8 cellular contexts compared by ENCODE assay signal in the genomic region with DNA sequence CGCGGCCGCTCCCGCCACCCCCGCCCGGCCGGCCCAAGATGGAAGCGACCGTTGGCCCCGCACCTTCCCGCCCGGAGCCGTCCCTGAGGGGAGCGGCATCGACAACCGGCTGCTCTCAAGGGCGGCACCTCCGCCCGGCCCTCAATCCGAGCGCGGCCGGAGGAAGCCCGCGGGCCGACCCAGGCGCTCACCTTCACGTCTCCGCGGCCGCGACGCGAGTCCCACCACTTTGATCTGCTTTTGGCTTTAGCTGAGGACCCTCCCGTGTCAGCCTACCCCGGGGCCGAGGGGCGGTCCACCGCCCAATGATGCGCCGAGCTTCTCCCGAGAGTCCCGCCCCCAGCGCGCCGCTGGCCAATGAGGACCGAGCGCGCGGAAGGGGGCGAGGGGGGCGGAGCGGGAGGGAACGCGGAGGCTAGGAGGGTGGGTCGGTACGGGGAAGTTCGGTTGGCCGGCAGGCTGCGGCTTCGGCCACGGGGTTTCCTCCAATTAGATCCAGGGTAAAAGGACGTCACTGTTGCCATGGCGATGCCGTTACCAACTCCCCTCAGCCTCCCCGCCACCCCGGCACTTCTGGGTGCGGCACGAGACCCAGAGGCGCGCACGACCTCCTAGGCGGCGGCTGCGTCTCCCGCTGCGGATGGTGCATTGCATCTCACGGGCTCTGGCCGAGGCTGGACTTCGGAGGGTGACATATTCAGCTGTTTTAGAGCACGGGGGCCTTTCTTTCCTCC. TPM values are rescaled to one million over a fixed set of nuclear protein-coding genes. Genes with fewer than 3 reads are reported as not detected.
DNase-seq lines count a peak whose midpoint lies in the region; ATAC-seq and TF ChIP-seq lines count a peak whose summit lies in the region.

A gene (minus strand): TSS at position 248 of the 734 bp plus-strand sequence. CDS start 545 bp downstream, outside the sequence.

- H3K4me3 ChIP-seq in CD8-positive, alpha-beta memory T cell (ENCODE audit: low read length): peak within 1 kb of the TSS; percentile 81
- H3K4me3 ChIP-seq in lung: peak within 1 kb of the TSS; percentile 99

- peaks cover 0 to 7% of the 10 kb centered on the region in 2 donors for H3K27me3 Mint-ChIP-seq in CD8-positive, alpha-beta memory T cell

- no peaks in the 10 kb centered on the region for H3K27me3 ChIP-seq in CD8-positive, alpha-beta memory T cell (ENCODE audit: insufficient read depth, low read length, poor library complexity, severe bottlenecking)
- no peaks in the 10 kb centered on the region for H3K27me3 ChIP-seq in lung (ENCODE audit: control insufficient read depth, insufficient read depth)

- WGBS in lung, 2 donors: 1% methylated on average over 52 to 81 of the region's 81 CpGs

- H3K27ac ChIP-seq in CD8-positive, alpha-beta memory T cell (ENCODE audit: low read depth, low read length): peak within 1 kb of the TSS; percentile 89
- peak within 1 kb of the TSS; percentile 98 to 99 for H3K27ac ChIP-seq in lung (ENCODE audit: low read depth in 1 of 2, low read length in 1 of 2)

- DNase-seq in CD8-positive, alpha-beta memory T cell: peak; percentile 94 to 99 (median 97)
- DNase-seq in HS-5 (ENCODE audit: low read depth) (peak; percentile 98), lung (ENCODE audit: low spot score) (peak; percentile 98)
- DNase-seq in NK-92 treated with Interleukin-12 subunit alpha and Interleukin-12 subunit beta, amount 100 ng/mL, for 24 hours (lab: John Stamatoyannopoulos, UW): peak; percentile 93
- DNase-seq in activated CD8-positive, alpha-beta memory T cell treated with anti-CD3 and anti-CD28 coated beads for 24 hours: peak; percentile 98
- peak; percentile 91 for DNase-seq in effector CD8-positive, alpha-beta T cell (lab: John Stamatoyannopoulos, UW)
- DNase-seq in stimulated activated CD4-positive, alpha-beta T cell treated with anti-CD3 and anti-CD28 coated beads, TNF-alpha, amount 100 ng/mL, for 4 hours (ENCODE audit: low read depth in 3 of 3): peak; percentile 94 to 95 (median 94)

- CTCF ChIA-PET in CD8-positive, alpha-beta memory T cell (lab: Charles Lee): interaction anchor here (0.8 to 2.5 kb wide), 9 partner anchors 7 to 212 kb away, joined by 3 to 12 read pairs (median 5); a partner anchor contains a TSS

- H3K9me3 ChIP-seq in CD8-positive, alpha-beta memory T cell (ENCODE audit: low read length): no peaks in the 10 kb centered on the region
- no peaks in the 10 kb centered on the region for H3K9me3 ChIP-seq in lung (ENCODE audit: control insufficient read depth in 2 of 2, insufficient read depth in 1 of 2, low read length in 1 of 2)

- H3K36me3 ChIP-seq in CD8-positive, alpha-beta memory T cell (ENCODE audit: insufficient read depth, low read length): no peaks in the 10 kb centered on the region
- no peaks in the 10 kb centered on the region for H3K36me3 ChIP-seq in lung (ENCODE audit: control insufficient read depth in 2 of 2, insufficient read depth in 2 of 2, low read length in 2 of 2)

- peak within 1 kb of the TSS; percentile 94 to 99 (median 98) for H3K27ac Mint-ChIP-seq in CD8-positive, alpha-beta memory T cell

- peak; percentile 86 for ATAC-seq in GM19468 (IDR thresholded peaks at IDR 0.05; ENCODE audit: extremely low read depth, unreplicated experiment)
- peak; percentile 96 for ATAC-seq in lung (ENCODE audit: insufficient read depth, low FRiP score)

- H3K4me1 Mint-ChIP-seq in CD8-positive, alpha-beta memory T cell: peaks cover 47 to 55% (median 51%) of the 10 kb centered on the region in 3 donors

- peaks cover 44% of the 10 kb centered on the region for H3K4me1 ChIP-seq in CD8-positive, alpha-beta memory T cell (ENCODE audit: insufficient read depth, low read length)
- H3K4me1 ChIP-seq in lung (ENCODE audit: control insufficient read depth in 2 of 2, insufficient read depth in 2 of 2, low read length in 2 of 2): peaks cover 0 to 22% of the 10 kb centered on the region in 2 donors

- peaks cover 10 to 44% (median 14%) of the 10 kb centered on the region in 3 donors for H3K36me3 Mint-ChIP-seq in CD8-positive, alpha-beta memory T cell

- H3K9me3 Mint-ChIP-seq in CD8-positive, alpha-beta memory T cell: no peaks in the 10 kb centered on the region

- no peak for TF ChIP-seq CTCF in lung (IDR thresholded peaks at IDR 0.05; ENCODE audit: control extremely low read depth, extremely low read depth)

- H3K4me3 Mint-ChIP-seq in CD8-positive, alpha-beta memory T cell: peak within 1 kb of the TSS; percentile 94 to 98 (median 97)

- POLR2A ChIA-PET in CD8-positive, alpha-beta memory T cell (lab: Charles Lee): interaction anchor here (0.7 to 3.3 kb wide), 18 partner anchors 8 to 213 kb away, joined by 3 to 38 read pairs (median 4); a partner anchor contains a TSS

RNA-seq across cellular contexts. Expression of the gene that starts here (rescaled TPM):
- 100 to 1,000 TPM; 560 to 565 TPM for total RNA-seq in CD8-positive, alpha-beta memory T cell
- 358 TPM for polyA plus RNA-seq in CD8-positive, alpha-beta memory T cell
- total RNA-seq in lung: 100 to 1,000 TPM; 271 to 275 TPM
- 100 to 1,000 TPM in 1 of 2 donors, 10 to 100 TPM in 1; 94.6 to 173 TPM for polyA plus RNA-seq in lung

Comparison
In these comparisons a context has a peak if more than half of its experiments do, and no peak if none do; other contexts are left out.
1. Peak in every context shown above with its lines: DNase-seq, ATAC-seq, H3K4me3 ChIP-seq and H3K27ac ChIP-seq.